ENCODE assay signal across 1 cellular context in the genomic region with DNA sequence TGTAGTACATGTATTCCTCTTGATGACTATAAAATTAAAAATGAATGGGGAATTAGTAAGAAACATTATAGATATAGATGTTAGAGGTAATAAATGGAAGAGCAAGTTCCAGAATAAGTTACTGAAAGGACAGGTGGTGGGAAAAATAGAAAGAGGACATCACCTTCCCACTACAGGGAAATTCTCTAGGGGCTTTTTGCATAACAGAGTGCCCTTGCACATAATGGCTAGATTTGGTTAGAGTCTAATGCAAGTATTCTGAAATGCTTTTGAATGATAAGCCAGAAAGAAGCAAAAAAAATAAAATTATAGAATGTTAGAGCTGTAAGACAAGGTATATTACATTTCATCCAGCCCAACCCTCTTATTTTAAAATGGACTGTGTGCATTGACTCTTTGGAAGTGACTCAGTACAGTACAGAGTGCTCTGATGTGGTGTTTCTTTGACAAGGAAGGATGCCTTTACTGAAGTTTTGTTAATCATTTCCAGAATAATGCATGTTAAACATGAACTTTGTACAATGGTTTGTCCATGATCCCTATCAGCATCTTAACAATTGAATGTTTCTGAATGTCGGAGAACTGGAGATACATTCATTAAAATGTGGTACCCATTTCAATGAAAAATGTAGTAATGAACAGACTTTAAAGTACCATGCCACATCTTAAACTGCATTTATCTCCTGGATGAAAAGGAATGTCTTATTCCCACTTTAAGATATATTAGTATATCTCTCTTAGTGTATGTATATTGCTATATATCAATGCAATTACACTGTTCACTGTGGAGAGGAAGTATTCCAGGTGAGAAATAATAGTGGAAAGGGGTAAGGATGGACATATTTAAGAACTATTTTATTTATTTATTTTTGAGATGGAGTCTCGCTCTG.
A peak's percentile ranks its signal among the peaks of the same experiment; 100 is the strongest.
TF ChIP-seq lines count a peak whose summit lies in the region.

No MANE protein-coding gene starts in this region.

TF ChIP-seq in GM12878, 131 proteins besides CTCF, POLR2A, EP300 and RAD21 (continued from another document and continues in another):
- TF ChIP-seq CUX1 (IDR thresholded peaks at IDR 0.05; ENCODE audit: insufficient replicate concordance, low read depth, low read length) (no peak), MTA3 (IDR thresholded peaks at IDR 0.05; ENCODE audit: borderline replicate concordance, low read length) (no peak), BMI1 (IDR thresholded peaks at IDR 0.05; ENCODE audit: borderline replicate concordance) (peak; percentile 16; the same call in 1 of the 2 replicates), TARDBP (IDR thresholded peaks at IDR 0.05; ENCODE audit: borderline replicate concordance) (no peak), CREM (IDR thresholded peaks at IDR 0.05; ENCODE audit: low read depth) (no peak), LARP7 (IDR thresholded peaks at IDR 0.05) (no peak), ATF3 (IDR thresholded peaks at IDR 0.05; ENCODE audit: borderline replicate concordance, extremely low read depth, low read depth, low read length) (no peak), CHD2 (IDR thresholded peaks at IDR 0.05; ENCODE audit: borderline replicate concordance, low read depth, low read length) (no peak), POLR2AphosphoS5 (IDR thresholded peaks at IDR 0.05; ENCODE audit: low read length) (no peak), SRF (IDR thresholded peaks at IDR 0.05; ENCODE audit: low read depth in 2 of 2, low read length in 2 of 2) (no peak), STAT3 (IDR thresholded peaks at IDR 0.05; ENCODE audit: low read depth, low read length) (no peak), BCL11A (IDR thresholded peaks at IDR 0.05; ENCODE audit: low read depth, low read length) (peak; percentile 47; the same call in 1 of the 2 replicates), POLR2AphosphoS2 (IDR thresholded peaks at IDR 0.05; ENCODE audit: low read depth, low read length) (no peak), ASH2L (IDR thresholded peaks at IDR 0.05; ENCODE audit: borderline replicate concordance, low read depth) (no peak), ZNF274 (IDR thresholded peaks at IDR 0.05; ENCODE audit: insufficient read depth, insufficient read length) (no peak), CBX5 (IDR thresholded peaks at IDR 0.05; ENCODE audit: low read depth) (no peak), EZH2 (IDR thresholded peaks at IDR 0.05; ENCODE audit: borderline replicate concordance, control insufficient read depth, low read depth, low read length) (no peak), ZSCAN29 (IDR thresholded peaks at IDR 0.05) (no peak), BRCA1 (IDR thresholded peaks at IDR 0.05; ENCODE audit: low read depth, low read length) (no peak), PAX8 (IDR thresholded peaks at IDR 0.05) (no peak), SPI1 (IDR thresholded peaks at IDR 0.05; ENCODE audit: borderline replicate concordance, insufficient read depth, low read depth, low read length) (no peak), MTA2 (IDR thresholded peaks at IDR 0.05; ENCODE audit: low read depth) (peak; percentile 74; the same call in 1 of the 2 replicates), SREBF2 (IDR thresholded peaks at IDR 0.05; ENCODE audit: low read length) (no peak), CHD4 (IDR thresholded peaks at IDR 0.05) (no peak), REST (IDR thresholded peaks at IDR 0.05; ENCODE audit: low read depth, low read length) (no peak), IKZF2 (IDR thresholded peaks at IDR 0.05) (peak; percentile 60 to 71; a peak in 3 of 4 replicates), SREBF1 (IDR thresholded peaks at IDR 0.05; ENCODE audit: low read length) (no peak), RELA (IDR thresholded peaks at IDR 0.05; ENCODE audit: borderline replicate concordance, partially characterized antibody) (no peak), ZBTB11 (CRISPR knock-in tag; IDR thresholded peaks at IDR 0.05) (no peak), FOXK2 (IDR thresholded peaks at IDR 0.05) (no peak)
- TF ChIP-seq, protein P1, sequence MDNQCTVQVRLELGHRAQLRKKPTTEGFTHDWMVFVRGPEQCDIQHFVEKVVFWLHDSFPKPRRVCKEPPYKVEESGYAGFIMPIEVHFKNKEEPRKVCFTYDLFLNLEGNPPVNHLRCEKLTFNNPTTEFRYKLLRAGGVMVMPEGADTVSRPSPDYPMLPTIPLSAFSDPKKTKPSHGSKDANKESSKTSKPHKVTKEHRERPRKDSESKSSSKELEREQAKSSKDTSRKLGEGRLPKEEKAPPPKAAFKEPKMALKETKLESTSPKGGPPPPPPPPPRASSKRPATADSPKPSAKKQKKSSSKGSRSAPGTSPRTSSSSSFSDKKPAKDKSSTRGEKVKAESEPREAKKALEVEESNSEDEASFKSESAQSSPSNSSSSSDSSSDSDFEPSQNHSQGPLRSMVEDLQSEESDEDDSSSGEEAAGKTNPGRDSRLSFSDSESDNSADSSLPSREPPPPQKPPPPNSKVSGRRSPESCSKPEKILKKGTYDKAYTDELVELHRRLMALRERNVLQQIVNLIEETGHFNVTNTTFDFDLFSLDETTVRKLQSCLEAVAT (IDR thresholded peaks at IDR 0.05): 0 out of 2 replicates have a peak, but pooled peaks have one; percentile 20
- TF ChIP-seq, protein P2, sequence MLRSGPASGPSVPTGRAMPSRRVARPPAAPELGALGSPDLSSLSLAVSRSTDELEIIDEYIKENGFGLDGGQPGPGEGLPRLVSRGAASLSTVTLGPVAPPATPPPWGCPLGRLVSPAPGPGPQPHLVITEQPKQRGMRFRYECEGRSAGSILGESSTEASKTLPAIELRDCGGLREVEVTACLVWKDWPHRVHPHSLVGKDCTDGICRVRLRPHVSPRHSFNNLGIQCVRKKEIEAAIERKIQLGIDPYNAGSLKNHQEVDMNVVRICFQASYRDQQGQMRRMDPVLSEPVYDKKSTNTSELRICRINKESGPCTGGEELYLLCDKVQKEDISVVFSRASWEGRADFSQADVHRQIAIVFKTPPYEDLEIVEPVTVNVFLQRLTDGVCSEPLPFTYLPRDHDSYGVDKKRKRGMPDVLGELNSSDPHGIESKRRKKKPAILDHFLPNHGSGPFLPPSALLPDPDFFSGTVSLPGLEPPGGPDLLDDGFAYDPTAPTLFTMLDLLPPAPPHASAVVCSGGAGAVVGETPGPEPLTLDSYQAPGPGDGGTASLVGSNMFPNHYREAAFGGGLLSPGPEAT (IDR thresholded peaks at IDR 0.05; ENCODE audit: low read depth): peak; percentile 33; the same call in 1 of the 2 replicates
- TF ChIP-seq, protein P3, sequence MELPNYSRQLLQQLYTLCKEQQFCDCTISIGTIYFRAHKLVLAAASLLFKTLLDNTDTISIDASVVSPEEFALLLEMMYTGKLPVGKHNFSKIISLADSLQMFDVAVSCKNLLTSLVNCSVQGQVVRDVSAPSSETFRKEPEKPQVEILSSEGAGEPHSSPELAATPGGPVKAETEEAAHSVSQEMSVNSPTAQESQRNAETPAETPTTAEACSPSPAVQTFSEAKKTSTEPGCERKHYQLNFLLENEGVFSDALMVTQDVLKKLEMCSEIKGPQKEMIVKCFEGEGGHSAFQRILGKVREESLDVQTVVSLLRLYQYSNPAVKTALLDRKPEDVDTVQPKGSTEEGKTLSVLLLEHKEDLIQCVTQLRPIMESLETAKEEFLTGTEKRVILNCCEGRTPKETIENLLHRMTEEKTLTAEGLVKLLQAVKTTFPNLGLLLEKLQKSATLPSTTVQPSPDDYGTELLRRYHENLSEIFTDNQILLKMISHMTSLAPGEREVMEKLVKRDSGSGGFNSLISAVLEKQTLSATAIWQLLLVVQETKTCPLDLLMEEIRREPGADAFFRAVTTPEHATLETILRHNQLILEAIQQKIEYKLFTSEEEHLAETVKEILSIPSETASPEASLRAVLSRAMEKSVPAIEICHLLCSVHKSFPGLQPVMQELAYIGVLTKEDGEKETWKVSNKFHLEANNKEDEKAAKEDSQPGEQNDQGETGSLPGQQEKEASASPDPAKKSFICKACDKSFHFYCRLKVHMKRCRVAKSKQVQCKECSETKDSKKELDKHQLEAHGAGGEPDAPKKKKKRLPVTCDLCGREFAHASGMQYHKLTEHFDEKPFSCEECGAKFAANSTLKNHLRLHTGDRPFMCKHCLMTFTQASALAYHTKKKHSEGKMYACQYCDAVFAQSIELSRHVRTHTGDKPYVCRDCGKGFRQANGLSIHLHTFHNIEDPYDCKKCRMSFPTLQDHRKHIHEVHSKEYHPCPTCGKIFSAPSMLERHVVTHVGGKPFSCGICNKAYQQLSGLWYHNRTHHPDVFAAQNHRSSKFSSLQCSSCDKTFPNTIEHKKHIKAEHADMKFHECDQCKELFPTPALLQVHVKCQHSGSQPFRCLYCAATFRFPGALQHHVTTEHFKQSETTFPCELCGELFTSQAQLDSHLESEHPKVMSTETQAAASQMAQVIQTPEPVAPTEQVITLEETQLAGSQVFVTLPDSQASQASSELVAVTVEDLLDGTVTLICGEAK (IDR thresholded peaks at IDR 0.05; ENCODE audit: borderline replicate concordance): no peak
